ENCODE assay signal across 1 cellular context in the genomic region with DNA sequence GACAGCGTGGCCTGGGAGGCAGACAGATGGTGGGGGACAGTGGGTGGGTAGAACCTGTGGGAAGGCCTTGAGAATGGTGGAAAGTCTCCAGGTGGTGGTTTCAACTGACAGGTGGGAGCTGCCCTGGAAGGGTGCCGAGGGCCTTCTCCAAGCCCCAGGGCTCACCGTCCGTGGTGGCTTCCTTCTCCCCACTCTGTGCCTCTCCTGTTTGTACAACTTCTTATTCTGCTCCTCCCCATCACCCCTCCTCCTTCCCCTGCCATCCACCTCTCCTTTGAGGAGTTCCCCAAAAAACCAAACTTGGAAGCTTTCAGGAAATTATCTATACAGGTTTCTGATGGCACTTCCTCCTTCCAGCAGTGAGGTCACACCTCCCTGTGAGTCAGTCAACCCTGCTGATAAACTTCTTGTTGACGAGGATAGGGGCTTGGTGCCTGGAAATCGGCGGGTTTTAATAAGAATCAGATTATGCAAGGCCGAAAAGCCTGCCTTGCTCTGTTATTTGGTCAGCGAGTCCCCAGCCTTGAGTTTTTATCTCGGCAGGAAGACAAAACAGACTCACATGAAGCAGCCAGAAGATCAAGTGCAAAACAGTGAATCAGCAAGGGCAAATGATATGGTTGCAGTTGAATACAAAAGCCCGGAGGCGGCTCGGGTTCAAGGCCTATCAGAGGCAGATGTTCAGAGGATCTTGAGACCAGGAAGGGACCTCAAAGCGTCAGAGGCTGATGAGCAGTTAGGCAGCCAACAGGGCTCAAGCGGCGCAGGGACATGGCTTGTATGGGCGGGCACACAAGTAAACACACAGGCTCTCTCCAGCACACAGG.
TF ChIP-seq lines count a peak whose summit lies in the region.

No MANE protein-coding gene starts in this region.

TF ChIP-seq in K562, 482 proteins besides CTCF, POLR2A, EP300 and RAD21 (continued from another document and continues in another):
- TF ChIP-seq, protein P1, sequence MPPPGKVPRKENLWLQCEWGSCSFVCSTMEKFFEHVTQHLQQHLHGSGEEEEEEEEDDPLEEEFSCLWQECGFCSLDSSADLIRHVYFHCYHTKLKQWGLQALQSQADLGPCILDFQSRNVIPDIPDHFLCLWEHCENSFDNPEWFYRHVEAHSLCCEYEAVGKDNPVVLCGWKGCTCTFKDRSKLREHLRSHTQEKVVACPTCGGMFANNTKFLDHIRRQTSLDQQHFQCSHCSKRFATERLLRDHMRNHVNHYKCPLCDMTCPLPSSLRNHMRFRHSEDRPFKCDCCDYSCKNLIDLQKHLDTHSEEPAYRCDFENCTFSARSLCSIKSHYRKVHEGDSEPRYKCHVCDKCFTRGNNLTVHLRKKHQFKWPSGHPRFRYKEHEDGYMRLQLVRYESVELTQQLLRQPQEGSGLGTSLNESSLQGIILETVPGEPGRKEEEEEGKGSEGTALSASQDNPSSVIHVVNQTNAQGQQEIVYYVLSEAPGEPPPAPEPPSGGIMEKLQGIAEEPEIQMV (tag; conservative IDR thresholded peaks at IDR 0.05; ENCODE audit: low read depth): no peak
- no peak for TF ChIP-seq ZBTB1 (CRISPR knock-in tag; IDR thresholded peaks at IDR 0.05; ENCODE audit: borderline replicate concordance, low read depth)
- no peak for TF ChIP-seq HOXB6 (CRISPR knock-in tag; IDR thresholded peaks at IDR 0.05; ENCODE audit: borderline replicate concordance)
- peak; percentile 54 for TF ChIP-seq ETV1 (tag; conservative IDR thresholded peaks at IDR 0.05; ENCODE audit: low read depth)
- peak; percentile 78 for TF ChIP-seq POLR2AphosphoS5 (IDR thresholded peaks at IDR 0.05; ENCODE audit: control insufficient read depth, insufficient read depth, low read depth, low read length)
- TF ChIP-seq YY1 (IDR thresholded peaks at IDR 0.05; ENCODE audit: borderline replicate concordance in 1 of 3, control insufficient read depth in 1 of 3, extremely low read depth in 1 of 3, insufficient read depth in 3 of 3, insufficient read length in 1 of 3, insufficient replicate concordance in 2 of 3, low read depth in 1 of 3, low read length in 2 of 3): peak in 2 of 3 experiments; percentile 5 to 30
- TF ChIP-seq RNF2 (IDR thresholded peaks at IDR 0.05): peak; percentile 56; the same call in 1 of the 2 replicates
- TF ChIP-seq, protein P2, sequence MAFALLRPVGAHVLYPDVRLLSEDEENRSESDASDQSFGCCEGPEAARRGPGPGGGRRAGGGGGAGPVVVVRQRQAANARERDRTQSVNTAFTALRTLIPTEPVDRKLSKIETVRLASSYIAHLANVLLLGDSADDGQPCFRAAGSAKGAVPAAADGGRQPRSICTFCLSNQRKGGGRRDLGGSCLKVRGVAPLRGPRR (CRISPR knock-in tag; IDR thresholded peaks at IDR 0.05): no peak
- TF ChIP-seq, protein P3, sequence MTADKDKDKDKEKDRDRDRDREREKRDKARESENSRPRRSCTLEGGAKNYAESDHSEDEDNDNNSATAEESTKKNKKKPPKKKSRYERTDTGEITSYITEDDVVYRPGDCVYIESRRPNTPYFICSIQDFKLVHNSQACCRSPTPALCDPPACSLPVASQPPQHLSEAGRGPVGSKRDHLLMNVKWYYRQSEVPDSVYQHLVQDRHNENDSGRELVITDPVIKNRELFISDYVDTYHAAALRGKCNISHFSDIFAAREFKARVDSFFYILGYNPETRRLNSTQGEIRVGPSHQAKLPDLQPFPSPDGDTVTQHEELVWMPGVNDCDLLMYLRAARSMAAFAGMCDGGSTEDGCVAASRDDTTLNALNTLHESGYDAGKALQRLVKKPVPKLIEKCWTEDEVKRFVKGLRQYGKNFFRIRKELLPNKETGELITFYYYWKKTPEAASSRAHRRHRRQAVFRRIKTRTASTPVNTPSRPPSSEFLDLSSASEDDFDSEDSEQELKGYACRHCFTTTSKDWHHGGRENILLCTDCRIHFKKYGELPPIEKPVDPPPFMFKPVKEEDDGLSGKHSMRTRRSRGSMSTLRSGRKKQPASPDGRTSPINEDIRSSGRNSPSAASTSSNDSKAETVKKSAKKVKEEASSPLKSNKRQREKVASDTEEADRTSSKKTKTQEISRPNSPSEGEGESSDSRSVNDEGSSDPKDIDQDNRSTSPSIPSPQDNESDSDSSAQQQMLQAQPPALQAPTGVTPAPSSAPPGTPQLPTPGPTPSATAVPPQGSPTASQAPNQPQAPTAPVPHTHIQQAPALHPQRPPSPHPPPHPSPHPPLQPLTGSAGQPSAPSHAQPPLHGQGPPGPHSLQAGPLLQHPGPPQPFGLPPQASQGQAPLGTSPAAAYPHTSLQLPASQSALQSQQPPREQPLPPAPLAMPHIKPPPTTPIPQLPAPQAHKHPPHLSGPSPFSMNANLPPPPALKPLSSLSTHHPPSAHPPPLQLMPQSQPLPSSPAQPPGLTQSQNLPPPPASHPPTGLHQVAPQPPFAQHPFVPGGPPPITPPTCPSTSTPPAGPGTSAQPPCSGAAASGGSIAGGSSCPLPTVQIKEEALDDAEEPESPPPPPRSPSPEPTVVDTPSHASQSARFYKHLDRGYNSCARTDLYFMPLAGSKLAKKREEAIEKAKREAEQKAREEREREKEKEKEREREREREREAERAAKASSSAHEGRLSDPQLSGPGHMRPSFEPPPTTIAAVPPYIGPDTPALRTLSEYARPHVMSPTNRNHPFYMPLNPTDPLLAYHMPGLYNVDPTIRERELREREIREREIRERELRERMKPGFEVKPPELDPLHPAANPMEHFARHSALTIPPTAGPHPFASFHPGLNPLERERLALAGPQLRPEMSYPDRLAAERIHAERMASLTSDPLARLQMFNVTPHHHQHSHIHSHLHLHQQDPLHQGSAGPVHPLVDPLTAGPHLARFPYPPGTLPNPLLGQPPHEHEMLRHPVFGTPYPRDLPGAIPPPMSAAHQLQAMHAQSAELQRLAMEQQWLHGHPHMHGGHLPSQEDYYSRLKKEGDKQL (CRISPR knock-in tag; IDR thresholded peaks at IDR 0.05; ENCODE audit: borderline replicate concordance): no peak
- no peak for TF ChIP-seq MCM2 (IDR thresholded peaks at IDR 0.05; ENCODE audit: low read depth)
- TF ChIP-seq ASH1L (IDR thresholded peaks at IDR 0.05; ENCODE audit: borderline replicate concordance, low read depth, partially characterized antibody): no peak
- TF ChIP-seq PHB (CRISPR knock-in tag; IDR thresholded peaks at IDR 0.05): no peak
- no peak for TF ChIP-seq ZFPM2 (CRISPR knock-in tag; IDR thresholded peaks at IDR 0.05)
- peak; percentile 64 for TF ChIP-seq ZNF644 (tag; IDR thresholded peaks at IDR 0.05; ENCODE audit: low read depth)
- no peak for TF ChIP-seq ZSCAN29 (IDR thresholded peaks at IDR 0.05)
- peak; percentile 86 to 92 for TF ChIP-seq RCOR1 (IDR thresholded peaks at IDR 0.05; ENCODE audit: borderline replicate concordance in 1 of 2, low read depth in 2 of 2, low read length in 2 of 2)
- no peak for TF ChIP-seq PHF8 (IDR thresholded peaks at IDR 0.05; ENCODE audit: borderline replicate concordance, low read length)
- TF ChIP-seq BDP1 (IDR thresholded peaks at IDR 0.05; ENCODE audit: insufficient read depth, insufficient read length): no peak
- TF ChIP-seq GABPB1 (CRISPR knock-in tag; IDR thresholded peaks at IDR 0.05): peak; percentile 78
- no peak for TF ChIP-seq SIX5 (IDR thresholded peaks at IDR 0.05; ENCODE audit: borderline replicate concordance in 1 of 2, insufficient read depth in 1 of 2, low read depth in 1 of 2, low read length in 2 of 2)
- no peak for TF ChIP-seq CHCHD3 (CRISPR knock-in tag; IDR thresholded peaks at IDR 0.05)
- TF ChIP-seq HMGN3 (IDR thresholded peaks at IDR 0.05; ENCODE audit: borderline replicate concordance, extremely low read depth, insufficient read length, low read depth, low read length): peak; percentile 45
- 0 out of 4 replicates have a peak, but pooled peaks of 1 of the 2 experiments have one; percentile 7 for TF ChIP-seq TEAD1 (CRISPR knock-in tag; IDR thresholded peaks at IDR 0.05)
- peak in 1 of 2 experiments; percentile 38; a peak in 1 of 4 replicates for TF ChIP-seq FOXA3 (CRISPR knock-in tag; conservative IDR thresholded peaks at IDR 0.05 in 1 of 2, IDR thresholded peaks at IDR 0.05 in 1 of 2)
- TF ChIP-seq DACH1 (IDR thresholded peaks at IDR 0.05; ENCODE audit: partially characterized antibody): peak; percentile 70
- peak; percentile 31 for TF ChIP-seq TBP (optimal IDR thresholded peaks at IDR 0.05; ENCODE audit: low read depth, low read length)
- no peak for TF ChIP-seq NFYB (IDR thresholded peaks at IDR 0.05; ENCODE audit: extremely low read depth, insufficient read length)
- no peak for TF ChIP-seq ZNF121 (CRISPR knock-in tag; conservative IDR thresholded peaks at IDR 0.05)
- TF ChIP-seq RBM39 (optimal IDR thresholded peaks at IDR 0.05; ENCODE audit: low read depth, low read length): peak; percentile 34
- TF ChIP-seq, protein P4, sequence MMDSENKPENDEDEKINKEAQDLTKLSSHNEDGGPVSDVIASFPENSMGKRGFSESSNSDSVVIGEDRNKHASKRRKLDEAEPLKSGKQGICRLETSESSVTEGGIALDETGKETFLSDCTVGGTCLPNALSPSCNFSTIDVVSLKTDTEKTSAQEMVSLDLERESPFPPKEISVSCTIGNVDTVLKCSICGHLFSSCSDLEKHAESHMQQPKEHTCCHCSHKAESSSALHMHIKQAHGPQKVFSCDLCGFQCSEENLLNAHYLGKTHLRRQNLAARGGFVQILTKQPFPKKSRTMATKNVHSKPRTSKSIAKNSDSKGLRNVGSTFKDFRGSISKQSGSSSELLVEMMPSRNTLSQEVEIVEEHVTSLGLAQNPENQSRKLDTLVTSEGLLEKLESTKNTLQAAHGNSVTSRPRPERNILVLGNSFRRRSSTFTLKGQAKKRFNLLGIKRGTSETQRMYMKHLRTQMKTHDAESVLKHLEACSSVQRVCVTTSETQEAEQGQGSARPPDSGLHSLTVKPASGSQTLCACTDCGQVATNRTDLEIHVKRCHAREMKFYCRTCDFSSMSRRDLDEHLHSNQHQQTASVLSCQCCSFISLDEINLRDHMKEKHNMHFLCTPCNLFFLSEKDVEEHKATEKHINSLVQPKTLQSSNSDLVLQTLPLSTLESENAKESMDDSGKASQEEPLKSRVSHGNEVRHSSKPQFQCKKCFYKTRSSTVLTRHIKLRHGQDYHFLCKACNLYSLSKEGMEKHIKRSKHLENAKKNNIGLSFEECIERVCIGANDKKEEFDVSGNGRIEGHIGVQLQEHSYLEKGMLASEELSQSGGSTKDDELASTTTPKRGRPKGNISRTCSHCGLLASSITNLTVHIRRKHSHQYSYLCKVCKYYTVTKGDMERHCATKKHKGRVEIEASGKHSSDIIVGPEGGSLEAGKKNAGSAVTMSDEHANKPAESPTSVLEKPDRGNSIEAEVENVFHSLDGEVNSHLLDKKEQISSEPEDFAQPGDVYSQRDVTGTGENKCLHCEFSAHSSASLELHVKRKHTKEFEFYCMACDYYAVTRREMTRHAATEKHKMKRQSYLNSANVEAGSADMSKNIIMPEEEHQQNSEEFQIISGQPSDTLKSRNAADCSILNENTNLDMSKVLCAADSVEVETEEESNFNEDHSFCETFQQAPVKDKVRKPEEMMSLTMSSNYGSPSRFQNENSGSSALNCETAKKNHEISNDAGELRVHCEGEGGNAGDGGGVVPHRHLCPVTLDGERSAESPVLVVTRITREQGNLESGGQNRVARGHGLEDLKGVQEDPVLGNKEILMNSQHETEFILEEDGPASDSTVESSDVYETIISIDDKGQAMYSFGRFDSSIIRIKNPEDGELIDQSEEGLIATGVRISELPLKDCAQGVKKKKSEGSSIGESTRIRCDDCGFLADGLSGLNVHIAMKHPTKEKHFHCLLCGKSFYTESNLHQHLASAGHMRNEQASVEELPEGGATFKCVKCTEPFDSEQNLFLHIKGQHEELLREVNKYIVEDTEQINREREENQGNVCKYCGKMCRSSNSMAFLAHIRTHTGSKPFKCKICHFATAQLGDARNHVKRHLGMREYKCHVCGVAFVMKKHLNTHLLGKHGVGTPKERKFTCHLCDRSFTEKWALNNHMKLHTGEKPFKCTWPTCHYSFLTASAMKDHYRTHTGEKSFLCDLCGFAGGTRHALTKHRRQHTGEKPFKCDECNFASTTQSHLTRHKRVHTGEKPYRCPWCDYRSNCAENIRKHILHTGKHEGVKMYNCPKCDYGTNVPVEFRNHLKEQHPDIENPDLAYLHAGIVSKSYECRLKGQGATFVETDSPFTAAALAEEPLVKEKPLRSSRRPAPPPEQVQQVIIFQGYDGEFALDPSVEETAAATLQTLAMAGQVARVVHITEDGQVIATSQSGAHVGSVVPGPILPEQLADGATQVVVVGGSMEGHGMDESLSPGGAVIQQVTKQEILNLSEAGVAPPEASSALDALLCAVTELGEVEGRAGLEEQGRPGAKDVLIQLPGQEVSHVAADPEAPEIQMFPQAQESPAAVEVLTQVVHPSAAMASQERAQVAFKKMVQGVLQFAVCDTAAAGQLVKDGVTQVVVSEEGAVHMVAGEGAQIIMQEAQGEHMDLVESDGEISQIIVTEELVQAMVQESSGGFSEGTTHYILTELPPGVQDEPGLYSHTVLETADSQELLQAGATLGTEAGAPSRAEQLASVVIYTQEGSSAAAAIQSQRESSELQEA (IDR thresholded peaks at IDR 0.05; ENCODE audit: low read depth): no peak
- TF ChIP-seq PHB2 (IDR thresholded peaks at IDR 0.05; ENCODE audit: low read depth): no peak
- TF ChIP-seq, protein P5, sequence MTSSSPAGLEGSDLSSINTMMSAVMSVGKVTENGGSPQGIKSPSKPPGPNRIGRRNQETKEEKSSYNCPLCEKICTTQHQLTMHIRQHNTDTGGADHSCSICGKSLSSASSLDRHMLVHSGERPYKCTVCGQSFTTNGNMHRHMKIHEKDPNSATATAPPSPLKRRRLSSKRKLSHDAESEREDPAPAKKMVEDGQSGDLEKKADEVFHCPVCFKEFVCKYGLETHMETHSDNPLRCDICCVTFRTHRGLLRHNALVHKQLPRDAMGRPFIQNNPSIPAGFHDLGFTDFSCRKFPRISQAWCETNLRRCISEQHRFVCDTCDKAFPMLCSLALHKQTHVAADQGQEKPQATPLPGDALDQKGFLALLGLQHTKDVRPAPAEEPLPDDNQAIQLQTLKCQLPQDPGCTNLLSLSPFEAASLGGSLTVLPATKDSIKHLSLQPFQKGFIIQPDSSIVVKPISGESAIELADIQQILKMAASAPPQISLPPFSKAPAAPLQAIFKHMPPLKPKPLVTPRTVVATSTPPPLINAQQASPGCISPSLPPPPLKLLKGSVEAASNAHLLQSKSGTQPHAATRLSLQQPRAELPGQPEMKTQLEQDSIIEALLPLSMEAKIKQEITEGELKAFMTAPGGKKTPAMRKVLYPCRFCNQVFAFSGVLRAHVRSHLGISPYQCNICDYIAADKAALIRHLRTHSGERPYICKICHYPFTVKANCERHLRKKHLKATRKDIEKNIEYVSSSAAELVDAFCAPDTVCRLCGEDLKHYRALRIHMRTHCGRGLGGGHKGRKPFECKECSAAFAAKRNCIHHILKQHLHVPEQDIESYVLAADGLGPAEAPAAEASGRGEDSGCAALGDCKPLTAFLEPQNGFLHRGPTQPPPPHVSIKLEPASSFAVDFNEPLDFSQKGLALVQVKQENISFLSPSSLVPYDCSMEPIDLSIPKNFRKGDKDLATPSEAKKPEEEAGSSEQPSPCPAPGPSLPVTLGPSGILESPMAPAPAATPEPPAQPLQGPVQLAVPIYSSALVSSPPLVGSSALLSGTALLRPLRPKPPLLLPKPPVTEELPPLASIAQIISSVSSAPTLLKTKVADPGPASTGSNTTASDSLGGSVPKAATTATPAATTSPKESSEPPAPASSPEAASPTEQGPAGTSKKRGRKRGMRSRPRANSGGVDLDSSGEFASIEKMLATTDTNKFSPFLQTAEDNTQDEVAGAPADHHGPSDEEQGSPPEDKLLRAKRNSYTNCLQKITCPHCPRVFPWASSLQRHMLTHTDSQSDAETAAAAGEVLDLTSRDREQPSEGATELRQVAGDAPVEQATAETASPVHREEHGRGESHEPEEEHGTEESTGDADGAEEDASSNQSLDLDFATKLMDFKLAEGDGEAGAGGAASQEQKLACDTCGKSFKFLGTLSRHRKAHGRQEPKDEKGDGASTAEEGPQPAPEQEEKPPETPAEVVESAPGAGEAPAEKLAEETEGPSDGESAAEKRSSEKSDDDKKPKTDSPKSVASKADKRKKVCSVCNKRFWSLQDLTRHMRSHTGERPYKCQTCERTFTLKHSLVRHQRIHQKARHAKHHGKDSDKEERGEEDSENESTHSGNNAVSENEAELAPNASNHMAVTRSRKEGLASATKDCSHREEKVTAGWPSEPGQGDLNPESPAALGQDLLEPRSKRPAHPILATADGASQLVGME (CRISPR knock-in tag; IDR thresholded peaks at IDR 0.05): no peak
- TF ChIP-seq EGR1 (conservative IDR thresholded peaks at IDR 0.05): no peak
